ENCODE assay signal across 11 cellular contexts in genomic region chr2:39141346-39142011, GRCh38. TPM values are rescaled to one million over a fixed set of nuclear protein-coding genes. Genes with fewer than 3 reads are reported as not detected.
DNase-seq lines count a peak whose midpoint lies in the region; ATAC-seq, FAIRE-seq and TF ChIP-seq lines count a peak whose summit lies in the region.
"Had no signal": no experiment of that assay in that cellular context is flagged by ENCODE, and none has a peak within 500 bp of the region (broad histone marks: within the 10 kb centered on the region; RNA-seq: fewer than 3 reads in every experiment).

No MANE protein-coding gene starts in this region.

- no peak overlapping the region for H3K27ac Mint-ChIP-seq in endothelial cell (ENCODE audit: unreplicated experiment)

- H3K9me3 ChIP-seq in small intestine (ENCODE audit: control insufficient read depth, low read depth) (no peaks in the 10 kb centered on the region), kidney (ENCODE audit: control insufficient read depth in 1 of 2, low read length in 2 of 2) (no peaks in the 10 kb centered on the region)

- 53 to 75% (median 70%) methylated on average over 6 of the region's 6 CpGs for WGBS in small intestine, 3 donors

- H3K36me3 ChIP-seq in small intestine (ENCODE audit: control insufficient read depth in 2 of 2, insufficient read depth in 2 of 2, low read length in 2 of 2) (no peaks in the 10 kb centered on the region), kidney (ENCODE audit: control insufficient read depth in 1 of 2, insufficient read depth in 2 of 2, low read length in 2 of 2) (no peaks in the 10 kb centered on the region)

- H3K9me3 Mint-ChIP-seq in endothelial cell (ENCODE audit: unreplicated experiment): no peaks in the 10 kb centered on the region

- intact Hi-C loops in kidney (cut with DNase I): no loop called here

- no peak overlapping the region for H3K9ac ChIP-seq in kidney (ENCODE audit: low read length in 2 of 2)

- TF ChIP-seq CTCF in endothelial cell (IDR thresholded peaks at IDR 0.05; ENCODE audit: unreplicated experiment) (no peak), kidney (IDR thresholded peaks at IDR 0.05; ENCODE audit: borderline replicate concordance, extremely low read depth, insufficient read depth) (no peak)

- H3K27me3 Mint-ChIP-seq in endothelial cell (ENCODE audit: unreplicated experiment): no peaks in the 10 kb centered on the region

- H3K4me3 ChIP-seq in small intestine (ENCODE audit: low read depth in 1 of 2, low read length in 2 of 2) (no peak overlapping the region), kidney (ENCODE audit: low read length in 2 of 2) (no peak overlapping the region)

- H3K27me3 ChIP-seq in small intestine (ENCODE audit: control insufficient read depth in 2 of 2, insufficient read depth in 2 of 2, low read length in 2 of 2): no peaks in the 10 kb centered on the region

- H3K27ac ChIP-seq in small intestine (ENCODE audit: low read depth in 1 of 2, low read length in 1 of 2) (no peak overlapping the region), kidney (ENCODE audit: low read depth in 2 of 2, low read length in 2 of 2) (no peak overlapping the region)

- H3K4me1 Mint-ChIP-seq in endothelial cell (ENCODE audit: unreplicated experiment): no peaks in the 10 kb centered on the region

- H3K4me3 Mint-ChIP-seq in endothelial cell (ENCODE audit: unreplicated experiment): no peak overlapping the region

- FAIRE-seq in GM18507 (lab: Jason Lieb, UNC): peak; percentile 26
- no peak for FAIRE-seq in small intestine (lab: Jason Lieb, UNC)
- FAIRE-seq in kidney (lab: Jason Lieb, UNC): no peak
- FAIRE-seq: bronchial epithelial cell had no signal

- H3K4me1 ChIP-seq in small intestine (ENCODE audit: control insufficient read depth in 2 of 2, insufficient read depth in 1 of 2, low read depth in 1 of 2, low read length in 1 of 2) (no peaks in the 10 kb centered on the region), kidney (ENCODE audit: control insufficient read depth in 1 of 2, insufficient read depth in 1 of 2, low read depth in 1 of 2, low read length in 2 of 2) (no peaks in the 10 kb centered on the region)

- H3K36me3 Mint-ChIP-seq in endothelial cell (ENCODE audit: low read depth, unreplicated experiment): no peaks in the 10 kb centered on the region

- ATAC-seq in HG02763 (IDR thresholded peaks at IDR 0.05; ENCODE audit: unreplicated experiment): no peak

- DNase-seq in A172 (ENCODE audit: low spot score): peak; percentile 46
- no peak for DNase-seq in GM18507 (ENCODE audit: extremely low spot score, insufficient read length, low read depth)
- peak; percentile 24 for DNase-seq in LoVo (ENCODE audit: low spot score)
- DNase-seq in cerebellar cortex (ENCODE audit: low spot score): peak; percentile 79
- DNase-seq in endothelial cell (ENCODE audit: low spot score): no peak
- DNase-seq in small intestine: no peak
- DNase-seq in kidney: no peak
- DNase-seq: activated CD4-positive, alpha-beta T cell treated with anti-CD3 and anti-CD28 coated beads for 48 hours; Calu3 had no signal

RNA-seq across cellular contexts. Expression of gene SOS1, which starts 20.6 kb away (rescaled TPM):
- 10.3 and 14.1 TPM in 2 replicates for total RNA-seq in A172 (2014; rRNA removed; shearing (Covaris generic))
- total RNA-seq in endothelial cell (ENCODE audit: unreplicated experiment) (35.3 TPM), kidney (33.4 TPM)
- polyA plus RNA-seq in small intestine (10 to 100 TPM in 2 of 3 donors, 1 to 10 TPM in 1; 7.8 to 18.1 (median 10.5) TPM), kidney (ENCODE audit: insufficient read depth, low read depth, low replicate concordance) (5.5 TPM)

Comparison
In these comparisons a context has a peak if more than half of its experiments do, and no peak if none do; other contexts are left out.
1. DNase-seq: peak in A172 (single experiment), LoVo (single experiment) and cerebellar cortex (single experiment); none in GM18507 (single experiment), endothelial cell (single experiment), small intestine (single experiment) and kidney (single experiment).